17 cellular contexts compared by ENCODE assay signal in genomic region chrX:16140983-16141382, GRCh38. TPM values are rescaled to one million over a fixed set of nuclear protein-coding genes. Genes with fewer than 3 reads are reported as not detected.
DNase-seq lines count a peak whose midpoint lies in the region; ATAC-seq, FAIRE-seq and TF ChIP-seq lines count a peak whose summit lies in the region.
"Had no signal": no experiment of that assay in that cellular context is flagged by ENCODE, and none has a peak within 500 bp of the region (broad histone marks: within the 10 kb centered on the region; RNA-seq: fewer than 3 reads in every experiment).

No MANE protein-coding gene starts in this region.

- peaks cover 29% of the 10 kb centered on the region for H3K4me1 ChIP-seq in PC-3 (ENCODE audit: insufficient read depth, low read length)
- no peaks in the 10 kb centered on the region for H3K4me1 ChIP-seq in endothelial cell of umbilical vein (ENCODE audit: control insufficient read depth, extremely low read depth, insufficient read depth, low read length)
- no peaks in the 10 kb centered on the region for H3K4me1 ChIP-seq in stomach smooth muscle (ENCODE audit: control insufficient read depth, insufficient read depth, low read length)

- no peaks in the 10 kb centered on the region for H3K9me2 ChIP-seq in PC-3 (replicated peaks; ENCODE audit: low read length)

- H3K27ac ChIP-seq in C4-2B (peak overlapping the region; percentile 86), PC-3 (ENCODE audit: low read length) (peak overlapping the region; percentile 87), endothelial cell of umbilical vein (ENCODE audit: insufficient read depth, low read depth, low read length) (no peak overlapping the region), stomach smooth muscle (ENCODE audit: low read length) (peak overlapping the region; percentile 1)
- H3K27ac ChIP-seq: 22Rv1 had no signal

- no peak for TF ChIP-seq CTCF in C4-2B (conservative IDR thresholded peaks at IDR 0.05)
- TF ChIP-seq CTCF in PC-3 (conservative IDR thresholded peaks at IDR 0.05; ENCODE audit: low read depth, low read length) = no peak
- TF ChIP-seq CTCF in endothelial cell of umbilical vein (IDR thresholded peaks at IDR 0.05; ENCODE audit: extremely low read depth in 1 of 2, insufficient read depth in 1 of 2, low read depth in 1 of 2, low read length in 2 of 2) = no peak

- peak; percentile 73 for ATAC-seq in PC-3
- no peak for ATAC-seq in HG03175 (IDR thresholded peaks at IDR 0.05; ENCODE audit: unreplicated experiment)
- ATAC-seq: GM23338 had no signal

- no peaks in the 10 kb centered on the region for H3K27me3 ChIP-seq in PC-3 (ENCODE audit: low read length)
- no peaks in the 10 kb centered on the region for H3K27me3 ChIP-seq in endothelial cell of umbilical vein (ENCODE audit: control insufficient read depth in 2 of 2, insufficient read depth in 2 of 2, low read length in 2 of 2)
- H3K27me3 ChIP-seq in stomach smooth muscle (ENCODE audit: control insufficient read depth in 1 of 2, insufficient read depth in 2 of 2, low read length in 2 of 2) = no peaks in the 10 kb centered on the region

- POLR2A ChIA-PET in PC-3 (lab: Charles Lee; ENCODE audit: unreplicated experiment) = interaction anchor here (0.8 kb wide), 1 partner anchor 15 kb away, joined by 4 read pairs; no protein-coding TSS in a partner anchor
- POLR2A ChIA-PET in endothelial cell of umbilical vein (lab: Charles Lee) = no interaction called here

- H2AFZ ChIP-seq in PC-3 (ENCODE audit: low read length) (peak overlapping the region; percentile 67), endothelial cell of umbilical vein (ENCODE audit: low read depth, low read length) (no peak overlapping the region)
- H2AFZ ChIP-seq: GM23338 had no signal

- CTCF ChIA-PET in PC-3 (lab: Charles Lee) (no interaction called here), endothelial cell of umbilical vein (lab: Charles Lee) (no interaction called here)

- intact Hi-C loops in PC-3 (cut with micrococcal nuclease) = loop anchor here (1.0 to 2.0 kb wide), 2 partner anchors 16 to 20 kb away; no protein-coding TSS in a partner anchor
- intact Hi-C loops in endothelial cell of umbilical vein (cut with micrococcal nuclease) = loop anchor here (5.0 kb wide), 1 partner anchor 36 kb away; no protein-coding TSS in a partner anchor

- no TSS peak for BruUV-seq in PC-3 (replicated peaks; lab: Mats Ljungman, UMichigan)
- no TSS peak for BruUV-seq in endothelial cell of umbilical vein (replicated peaks; lab: Mats Ljungman, UMichigan)

- H3K9ac ChIP-seq in PC-3 (ENCODE audit: low read length) = peak overlapping the region; percentile 52
- no peak overlapping the region for H3K9ac ChIP-seq in endothelial cell of umbilical vein (replicated peaks; ENCODE audit: extremely low read depth, insufficient read depth, low read length)
- H3K9ac ChIP-seq in stomach smooth muscle (ENCODE audit: low read length in 2 of 2) = no peak overlapping the region

- no peaks in the 10 kb centered on the region for H3F3A ChIP-seq in PC-3 (ENCODE audit: low read length, unreplicated experiment)

- peak overlapping the region; percentile 67 for H3K4me2 ChIP-seq in PC-3 (ENCODE audit: low read length)
- H3K4me2 ChIP-seq in endothelial cell of umbilical vein (ENCODE audit: insufficient read depth, low read length) = no peak overlapping the region
- H3K4me2 ChIP-seq: GM23338 had no signal

- peak; percentile 8 for FAIRE-seq in endothelial cell of umbilical vein (lab: Jason Lieb, UNC)
- FAIRE-seq: GM12878, HTR-8/SVneo had no signal

- dilution Hi-C loops in endothelial cell of umbilical vein (cut with MboI; ENCODE audit: extremely low pct_ligation_motif_present, low sequenced_read_pairs) = no loop called here

- no peak for TF ChIP-seq POLR2A in endothelial cell of umbilical vein (IDR thresholded peaks at IDR 0.05; ENCODE audit: low read depth, low read length)

- H3K36me3 ChIP-seq in PC-3 (ENCODE audit: low read depth, low read length) = peaks cover 18% of the 10 kb centered on the region
- H3K36me3 ChIP-seq in endothelial cell of umbilical vein (ENCODE audit: control insufficient read depth in 2 of 2, extremely low read depth in 1 of 2, insufficient read depth in 2 of 2, low read length in 2 of 2) = no peaks in the 10 kb centered on the region
- H3K36me3 ChIP-seq in stomach smooth muscle (ENCODE audit: control insufficient read depth in 2 of 2, insufficient read depth in 2 of 2, low read length in 2 of 2) = no peaks in the 10 kb centered on the region

- H3K4me3 ChIP-seq in PC-3 (ENCODE audit: low read length) (peak overlapping the region; percentile 37), endothelial cell of umbilical vein (replicated peaks in 1 of 3; ENCODE audit: insufficient read depth in 1 of 3, low read depth in 1 of 3, low read length in 3 of 3) (no peak overlapping the region), stomach smooth muscle (ENCODE audit: low read length in 2 of 2) (no peak overlapping the region)
- H3K4me3 ChIP-seq: GM12878, GM23338 had no signal

- DNase-seq in PC-3 (peak; percentile 67), endothelial cell of umbilical vein (ENCODE audit: low read depth, low spot score) (no peak), glomerular visceral epithelial cell (ENCODE audit: extremely low spot score) (no peak)
- no peak for DNase-seq in activated CD4-positive, CD25-positive, alpha-beta regulatory T cell treated with anti-CD3 and anti-CD28 coated beads, Interleukin-2, amount 50 U/mL, for 72 hours
- DNase-seq: Calu3, DMS 273 treated with DMSO at 0.1 percent for 48 hours, H7 had no signal

- no peaks in the 10 kb centered on the region for H3K9me1 ChIP-seq in endothelial cell of umbilical vein (replicated peaks; ENCODE audit: control insufficient read depth, extremely low read depth, insufficient read depth, low read length)

- H3K79me2 ChIP-seq in PC-3 (ENCODE audit: low read length) (peaks cover 79% of the 10 kb centered on the region), endothelial cell of umbilical vein (ENCODE audit: control insufficient read depth, insufficient read depth, low read length) (no peaks in the 10 kb centered on the region)

- H3K9me3 ChIP-seq in PC-3 (ENCODE audit: low read length) (no peaks in the 10 kb centered on the region), endothelial cell of umbilical vein (replicated peaks; ENCODE audit: control insufficient read depth, insufficient read depth, low read length) (no peaks in the 10 kb centered on the region), stomach smooth muscle (ENCODE audit: control insufficient read depth in 2 of 2, low read length in 2 of 2) (no peaks in the 10 kb centered on the region)

- H4K20me1 ChIP-seq in PC-3 (ENCODE audit: low read length) = no peaks in the 10 kb centered on the region
- H4K20me1 ChIP-seq in endothelial cell of umbilical vein (replicated peaks; ENCODE audit: control insufficient read depth, extremely low read depth, insufficient read depth, low read length) = no peaks in the 10 kb centered on the region

TF ChIP-seq in endothelial cell of umbilical vein, 7 proteins besides CTCF, POLR2A, EP300 and RAD21:
- TF ChIP-seq, protein P1, sequence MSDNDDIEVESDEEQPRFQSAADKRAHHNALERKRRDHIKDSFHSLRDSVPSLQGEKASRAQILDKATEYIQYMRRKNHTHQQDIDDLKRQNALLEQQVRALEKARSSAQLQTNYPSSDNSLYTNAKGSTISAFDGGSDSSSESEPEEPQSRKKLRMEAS (IDR thresholded peaks at IDR 0.05; ENCODE audit: insufficient read depth, insufficient read length) = no peak
- TF ChIP-seq JUN (IDR thresholded peaks at IDR 0.05; ENCODE audit: borderline replicate concordance, insufficient read depth, insufficient read length, low read depth) = no peak
- TF ChIP-seq FOS (IDR thresholded peaks at IDR 0.05; ENCODE audit: borderline replicate concordance, insufficient read depth, low read length) = no peak
- no peak for TF ChIP-seq POLR2AphosphoS5 (IDR thresholded peaks at IDR 0.05; ENCODE audit: insufficient read depth, low read depth, low read length)
- TF ChIP-seq MYC (IDR thresholded peaks at IDR 0.05; ENCODE audit: low read depth, low read length) = no peak
- no peak for TF ChIP-seq GATA2 (IDR thresholded peaks at IDR 0.05; ENCODE audit: insufficient read depth, insufficient read length, low read depth, low read length)
- TF ChIP-seq EZH2 (IDR thresholded peaks at IDR 0.05; ENCODE audit: borderline replicate concordance, low read depth, low read length, severe bottlenecking) = no peak

RNA-seq across cellular contexts. Expression of gene GRPR, which starts 17.6 kb away (rescaled TPM):
- total RNA-seq in PC-3 (2014; rRNA removed) (22.5 and 26.5 TPM in 2 replicates), endothelial cell of umbilical vein (0.28 TPM in 1 of 2 replicates, not detected in the other)
- 0.11 and 0.16 TPM in 2 replicates for polyA plus RNA-seq in endothelial cell of umbilical vein
- polyA plus RNA-seq in endothelial cell of umbilical vein (2011; cell fraction: cytosol; rRNA removed) = 0.10 and 0.14 TPM in 2 replicates
- polyA plus RNA-seq in endothelial cell of umbilical vein (2011; cell fraction: nucleus; rRNA removed) = 0.21 and 0.31 TPM in 2 replicates
- polyA plus RNA-seq in endothelial cell of umbilical vein (2012) = not detected in 2 replicates
- polyA minus RNA-seq in endothelial cell of umbilical vein = 0.15 and 0.44 TPM in 2 replicates
- polyA minus RNA-seq in endothelial cell of umbilical vein (2011; cell fraction: cytosol; rRNA and poly(A)+ RNA removed) = not detected
- polyA minus RNA-seq in endothelial cell of umbilical vein (2011; cell fraction: nucleus; rRNA and poly(A)+ RNA removed) = 0.43 and 0.63 TPM in 2 replicates
- total RNA-seq: Daoy had no signal

RNA-seq across cellular contexts. Expression of gene MAGEB17, which starts 26.3 kb away (rescaled TPM):
- total RNA-seq in PC-3 (2014; rRNA removed) (0.58 and 0.87 TPM in 2 replicates), endothelial cell of umbilical vein (not detected in 2 replicates)
- polyA plus RNA-seq in endothelial cell of umbilical vein = not detected in 2 replicates
- polyA plus RNA-seq in endothelial cell of umbilical vein (2011; cell fraction: cytosol; rRNA removed) = not detected in 2 replicates
- 0.13 TPM in 1 of 2 replicates, not detected in the other for polyA plus RNA-seq in endothelial cell of umbilical vein (2011; cell fraction: nucleus; rRNA removed)
- not detected in 2 replicates for polyA plus RNA-seq in endothelial cell of umbilical vein (2012)
- not detected in 2 replicates for polyA minus RNA-seq in endothelial cell of umbilical vein
- not detected for polyA minus RNA-seq in endothelial cell of umbilical vein (2011; cell fraction: cytosol; rRNA and poly(A)+ RNA removed)
- not detected in 2 replicates for polyA minus RNA-seq in endothelial cell of umbilical vein (2011; cell fraction: nucleus; rRNA and poly(A)+ RNA removed)
- total RNA-seq: A673, Calu3, Daoy had no signal
- polyA plus RNA-seq: BJ had no signal

Comparison
In these comparisons a context has a peak if more than half of its experiments do, and no peak if none do; other contexts are left out.
1. RNA of gene GRPR, which starts 17.6 kb away (total RNA-seq): 22.5 to 26.5 TPM in PC-3; 0.28 TPM in endothelial cell of umbilical vein; every median in the first group is over 10 times any median in the second.